Comparison of ENCODE assay signal across 13 cellular contexts in the genomic region with DNA sequence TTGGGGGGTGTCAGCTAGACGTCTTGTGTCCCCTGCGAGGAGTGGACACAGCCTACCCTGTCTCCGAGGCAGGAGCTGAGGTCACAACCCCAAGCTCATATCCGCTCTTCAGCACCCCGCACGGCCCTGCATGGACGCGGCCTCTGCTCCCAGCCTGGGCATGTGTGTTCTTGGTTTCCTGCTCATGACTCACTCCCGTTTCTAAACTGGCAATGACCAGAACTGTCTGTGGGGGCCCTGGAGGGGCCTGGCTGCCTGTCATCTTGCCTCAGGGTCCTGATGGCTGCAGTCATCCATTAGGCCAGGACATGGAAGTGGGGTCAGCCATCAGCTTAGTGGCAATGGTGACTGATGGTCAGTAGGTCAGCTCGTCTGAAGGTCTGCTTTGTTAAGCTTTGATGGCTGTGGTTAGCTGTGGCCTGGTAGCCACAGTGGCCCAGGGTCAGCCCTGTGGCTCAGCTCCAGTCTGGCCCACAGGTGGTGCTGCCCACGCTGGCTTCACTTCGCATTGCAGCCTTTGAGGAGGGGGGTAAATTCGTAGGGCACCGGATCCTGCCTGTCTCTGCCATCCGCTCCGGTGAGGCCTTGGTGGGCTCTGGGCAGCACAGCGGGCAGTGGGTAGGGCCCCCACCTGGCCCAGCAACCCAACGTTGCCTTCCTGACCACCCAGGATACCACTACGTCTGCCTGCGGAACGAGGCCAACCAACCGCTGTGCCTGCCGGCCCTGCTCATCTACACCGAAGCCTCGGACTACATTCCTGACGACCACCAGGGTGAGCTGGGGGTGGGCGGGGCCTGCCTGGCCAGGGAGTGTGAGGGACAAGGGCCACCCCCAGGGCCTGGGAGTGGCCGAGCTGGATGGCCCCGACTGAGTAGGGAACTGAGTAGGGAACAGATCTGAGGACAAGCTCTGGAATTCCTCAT. TPM values are rescaled to one million over a fixed set of nuclear protein-coding genes. Genes with fewer than 3 reads are reported as not detected.
DNase-seq lines count a peak whose midpoint lies in the region; ATAC-seq and TF ChIP-seq lines count a peak whose summit lies in the region.
"Had no signal": no experiment of that assay in that cellular context is flagged by ENCODE, and none has a peak within 500 bp of the region (broad histone marks: within the 10 kb centered on the region; RNA-seq: fewer than 3 reads in every experiment).

No MANE protein-coding gene starts in this region.

- H3K4me3 ChIP-seq in epithelial cell of esophagus (ENCODE audit: low read length) (no peak overlapping the region), spleen (no peak overlapping the region)

- intact Hi-C loops in spleen (cut with DNase I; ENCODE audit: low total_unique reads), result no loop called here

- DNase-seq in activated naive CD8-positive, alpha-beta T cell treated with anti-CD3 and anti-CD28 coated beads for 36 hours, result no peak
- DNase-seq in epithelial cell of esophagus (ENCODE audit: low read depth) (peak; percentile 74), spleen (peak; percentile 72), SIG-M5 (lab: John Stamatoyannopoulos, UW) (no peak)
- DNase-seq: 8988T; activated CD8-positive, alpha-beta memory T cell treated with anti-CD3 and anti-CD28 coated beads, Interleukin-2, amount 50 U/mL, for 4 hours; anterior cingulate cortex; DMS53; NCI-H1694; stimulated activated CD4-positive, alpha-beta T cell treated with anti-CD3 and anti-CD28 coated beads, Interleukin-2, amount 100 ng/mL, for 48 hours had no signal

- peaks cover 0 to 94% (median 59%) of the 10 kb centered on the region in 6 donors for H3K36me3 ChIP-seq in spleen

- H3K27ac ChIP-seq in spleen, result no peak overlapping the region

- no peak overlapping the region for H3K4me3 Mint-ChIP-seq in activated naive CD8-positive, alpha-beta T cell
- no peak overlapping the region for H3K4me3 Mint-ChIP-seq in activated naive CD8-positive, alpha-beta T cell treated with anti-CD3 and anti-CD28 coated beads for 36 hours
- H3K4me3 Mint-ChIP-seq: nephron had no signal

- H3K27ac Mint-ChIP-seq in activated naive CD8-positive, alpha-beta T cell, result peak overlapping the region; percentile 58
- H3K27ac Mint-ChIP-seq in activated naive CD8-positive, alpha-beta T cell treated with anti-CD3 and anti-CD28 coated beads for 36 hours, result no peak overlapping the region
- H3K27ac Mint-ChIP-seq: nephron had no signal

- no peaks in the 10 kb centered on the region for H3K9me3 ChIP-seq in spleen

- H3K9me3 Mint-ChIP-seq in activated naive CD8-positive, alpha-beta T cell (ENCODE audit: low read depth), result no peaks in the 10 kb centered on the region
- no peaks in the 10 kb centered on the region for H3K9me3 Mint-ChIP-seq in activated naive CD8-positive, alpha-beta T cell treated with anti-CD3 and anti-CD28 coated beads for 36 hours
- H3K9me3 Mint-ChIP-seq: nephron had no signal

- H3K27me3 ChIP-seq in spleen (replicated peaks in 1 of 7), result no peaks in the 10 kb centered on the region

- TF ChIP-seq CTCF in epithelial cell of esophagus (IDR thresholded peaks at IDR 0.05; ENCODE audit: insufficient read depth, low read depth, low read length, missing control alignments), result no peak
- no peak for TF ChIP-seq CTCF in spleen (IDR thresholded peaks at IDR 0.05 in 8 of 11, conservative IDR thresholded peaks at IDR 0.05 in 3 of 11)

- H3K4me1 Mint-ChIP-seq in activated naive CD8-positive, alpha-beta T cell (ENCODE audit: low read depth), result peaks cover 15% of the 10 kb centered on the region
- H3K4me1 Mint-ChIP-seq in activated naive CD8-positive, alpha-beta T cell treated with anti-CD3 and anti-CD28 coated beads for 36 hours, result peaks cover 13% of the 10 kb centered on the region
- H3K4me1 Mint-ChIP-seq: nephron had no signal

- H3K4me1 ChIP-seq in spleen, result peaks cover 14 to 23% (median 19%) of the 10 kb centered on the region in 6 donors

- H3K36me3 Mint-ChIP-seq in activated naive CD8-positive, alpha-beta T cell, result peaks cover 5% of the 10 kb centered on the region
- H3K36me3 Mint-ChIP-seq in activated naive CD8-positive, alpha-beta T cell treated with anti-CD3 and anti-CD28 coated beads for 36 hours, result peaks cover 9% of the 10 kb centered on the region

- H3K27me3 Mint-ChIP-seq in activated naive CD8-positive, alpha-beta T cell, result no peaks in the 10 kb centered on the region
- no peaks in the 10 kb centered on the region for H3K27me3 Mint-ChIP-seq in activated naive CD8-positive, alpha-beta T cell treated with anti-CD3 and anti-CD28 coated beads for 36 hours

- no peak for ATAC-seq in HG03460 (IDR thresholded peaks at IDR 0.05; ENCODE audit: unreplicated experiment)

- no peak for TF ChIP-seq POLR2A in spleen (IDR thresholded peaks at IDR 0.05)

- 87 to 90% (median 88%) methylated on average over 26 to 29 of the region's 29 CpGs for WGBS in spleen, 5 donors

RNA-seq across cellular contexts. Expression of gene PLCB3, which starts 12.0 kb away (rescaled TPM):
- 1 to 10 TPM; 7.3 to 7.4 TPM for total RNA-seq in activated naive CD8-positive, alpha-beta T cell treated with anti-CD3 and anti-CD28 coated beads for 36 hours
- total RNA-seq in spleen, result 10 to 100 TPM; 20.7 to 28.3 (median 22.3) TPM
- polyA plus RNA-seq in spleen, result 10 to 100 TPM in 1 of 3 donors, 1 to 10 TPM in 2; 3.8 to 11.9 (median 4.4) TPM

RNA-seq across cellular contexts. Expression of gene PPP1R14B, which starts 16.5 kb away (rescaled TPM):
- total RNA-seq in activated naive CD8-positive, alpha-beta T cell treated with anti-CD3 and anti-CD28 coated beads for 36 hours, result 100 to 1,000 TPM; 332 to 336 TPM
- 10 to 100 TPM; 47.6 to 93.9 (median 78.3) TPM for total RNA-seq in spleen
- polyA plus RNA-seq in spleen, result 100 to 1,000 TPM; 139 to 190 (median 168) TPM

RNA-seq across cellular contexts. Expression of gene BAD, which starts 21.2 kb away (rescaled TPM):
- 10 to 100 TPM; 23.5 to 24.2 TPM for total RNA-seq in activated naive CD8-positive, alpha-beta T cell treated with anti-CD3 and anti-CD28 coated beads for 36 hours
- 10 to 100 TPM; 27.0 to 49.3 (median 33.4) TPM for total RNA-seq in spleen
- polyA plus RNA-seq in spleen, result 10 to 100 TPM; 53.9 to 67.3 (median 61.4) TPM

RNA-seq across cellular contexts. Expression of gene GPR137, which starts 22.4 kb away (rescaled TPM):
- 10 to 100 TPM; 32.5 to 35.7 TPM for total RNA-seq in activated naive CD8-positive, alpha-beta T cell treated with anti-CD3 and anti-CD28 coated beads for 36 hours
- 10 to 100 TPM; 21.8 to 37.2 (median 30.2) TPM for total RNA-seq in spleen
- polyA plus RNA-seq in spleen, result 10 to 100 TPM; 13.7 to 22.8 (median 16.7) TPM

RNA-seq across cellular contexts. Expression of gene FKBP2, which starts 22.4 kb away (rescaled TPM):
- 10 to 100 TPM; 21.9 to 22.8 TPM for total RNA-seq in activated naive CD8-positive, alpha-beta T cell treated with anti-CD3 and anti-CD28 coated beads for 36 hours
- 10 to 100 TPM; 26.9 to 98.3 (median 42.6) TPM for total RNA-seq in spleen
- polyA plus RNA-seq in spleen, result 100 to 1,000 TPM in 1 of 3 donors, 10 to 100 TPM in 2; 90.8 to 104 (median 98.4) TPM

Comparison
In these comparisons a context has a peak if more than half of its experiments do, and no peak if none do; other contexts are left out.
1. DNase-seq: peak in epithelial cell of esophagus (single experiment) and spleen (single experiment); none in activated naive CD8-positive, alpha-beta T cell treated with anti-CD3 and anti-CD28 coated beads for 36 hours (single experiment) and SIG-M5 (single experiment).